In genomic region chr1:114075082-114075481, GRCh38 we compare ENCODE assay signal across 21 cellular contexts.
A peak's percentile ranks its signal among the peaks of the same experiment; 100 is the strongest.
DNase-seq lines count a peak whose midpoint lies in the region; ATAC-seq, FAIRE-seq and TF ChIP-seq lines count a peak whose summit lies in the region.
"Had no signal": no experiment of that assay in that cellular context is flagged by ENCODE, and none has a peak within 500 bp of the region (broad histone marks: within the 10 kb centered on the region; RNA-seq: fewer than 3 reads in every experiment).

No MANE protein-coding gene starts in this region.

- no peak overlapping the region for H3K4me3 ChIP-seq in HUES48 (ENCODE audit: low read depth, low read length)
- H3K4me3 ChIP-seq in GM12878 = no peak overlapping the region
- H3K4me3 ChIP-seq: SK-N-MC had no signal

- ATAC-seq in GM12878 (no peak), GM19455 (IDR thresholded peaks at IDR 0.05; ENCODE audit: unreplicated experiment) (no peak)
- ATAC-seq: T-cell had no signal

- no peak for TF ChIP-seq EP300 in GM12878 (IDR thresholded peaks at IDR 0.05; ENCODE audit: borderline replicate concordance in 1 of 2, control insufficient read depth in 1 of 2, low read depth in 2 of 2, low read length in 2 of 2)

- no peak for FAIRE-seq in GM12878 (lab: Jason Lieb, UNC)
- FAIRE-seq: RCC 7860 had no signal

- no peak for TF ChIP-seq RAD21 in GM12878 (IDR thresholded peaks at IDR 0.05; ENCODE audit: insufficient read depth, low read depth, low read length)

- BruUV-seq in GM12878 (replicated peaks; lab: Mats Ljungman, UMichigan) = no TSS peak

- H3K4me1 Mint-ChIP-seq in nephron progenitor cell (peaks cover 47% of the 10 kb centered on the region), mesothelial cell of epicardium (no peaks in the 10 kb centered on the region)
- H3K4me1 Mint-ChIP-seq: IgD-negative memory B cell, T-cell had no signal

- H3K27ac ChIP-seq in HUES48 (ENCODE audit: low read depth, low read length) (peak overlapping the region; percentile 89), GM12878 (ENCODE audit: control insufficient read depth, insufficient read depth) (no peak overlapping the region)
- H3K27ac ChIP-seq: SK-N-MC had no signal

- SMC1A ChIA-PET in GM12878 (lab: Charles Lee; ENCODE audit: uncharacterized antibody, unreplicated experiment) = interaction anchor here (0.8 to 1.6 kb wide), 9 partner anchors 9 to 208 kb away, joined by 3 to 5 read pairs (median 4); partner anchors contain the start of gene OLFML3

- in situ Hi-C loops in GM12878 (cut with MboI) = no loop called here

- RAD21 ChIA-PET in GM12878 (lab: Charles Lee; ENCODE audit: unreplicated experiment) = interaction anchor here (0.6 to 1.8 kb wide), 6 partner anchors 17 to 1440 kb away, joined by 3 to 5 read pairs (median 4); partner anchors contain the start of genes HIPK1 and OLFML3

- TF ChIP-seq CTCF in GM12878 (IDR thresholded peaks at IDR 0.05 in 2 of 3, conservative IDR thresholded peaks at IDR 0.05 in 1 of 3; ENCODE audit: control insufficient read depth in 2 of 3, extremely low read depth in 1 of 3, insufficient read depth in 1 of 3, low read depth in 3 of 3, low read length in 3 of 3) = no peak
- no peak for TF ChIP-seq CTCF in nephron progenitor cell (IDR thresholded peaks at IDR 0.05)
- no peak for TF ChIP-seq CTCF in mesothelial cell of epicardium (IDR thresholded peaks at IDR 0.05; ENCODE audit: unreplicated experiment)

- H3K4me3 Mint-ChIP-seq in nephron progenitor cell = no peak overlapping the region
- H3K4me3 Mint-ChIP-seq in mesothelial cell of epicardium = no peak overlapping the region
- H3K4me3 Mint-ChIP-seq: CD4-positive, alpha-beta memory T cell; HFFc6; T-cell had no signal

- no peaks in the 10 kb centered on the region for H4K20me1 ChIP-seq in GM12878 (ENCODE audit: control insufficient read depth, insufficient read depth)

- CTCF ChIA-PET in GM12878 (lab: Yijun Ruan, JAX) = interaction anchor here (0.7 to 2.1 kb wide), 7 partner anchors 12 to 208 kb away, joined by 3 to 10 read pairs (median 4); partner anchors contain the start of gene OLFML3

- H3K9ac ChIP-seq in HUES48 (ENCODE audit: low read depth, low read length) (no peak overlapping the region), GM12878 (ENCODE audit: control insufficient read depth, insufficient read depth, low read length) (no peak overlapping the region)

- H3K4me1 ChIP-seq in HUES48 (ENCODE audit: control insufficient read depth, insufficient read depth, low read length) (peaks cover 41% of the 10 kb centered on the region), GM12878 (ENCODE audit: control insufficient read depth, insufficient read depth, low read length) (peaks cover 9% of the 10 kb centered on the region; the same call in 1 of the 2 replicates)

- peaks cover 26% of the 10 kb centered on the region for H3K9me3 ChIP-seq in HUES48 (ENCODE audit: control insufficient read depth, insufficient read depth, low read length)
- H3K9me3 ChIP-seq in GM12878 (replicated peaks; ENCODE audit: control insufficient read depth, insufficient read depth, low read length) = peaks cover 9% of the 10 kb centered on the region

- intact Hi-C loops in GM12878 (cut with micrococcal nuclease; ENCODE audit: unreplicated experiment) = no loop called here

- no peak for TF ChIP-seq POLR2A in GM12878 (IDR thresholded peaks at IDR 0.05; ENCODE audit: low read depth, low read length)

- peaks cover 18% of the 10 kb centered on the region for H3K36me3 Mint-ChIP-seq in nephron progenitor cell (ENCODE audit: low read depth)
- no peaks in the 10 kb centered on the region for H3K36me3 Mint-ChIP-seq in mesothelial cell of epicardium
- H3K36me3 Mint-ChIP-seq: IgD-negative memory B cell, T-cell had no signal

- no peaks in the 10 kb centered on the region for H3K79me2 ChIP-seq in GM12878 (ENCODE audit: control insufficient read depth, insufficient read depth, low read length)

- no peak overlapping the region for H3K4me2 ChIP-seq in GM12878 (ENCODE audit: control insufficient read depth, insufficient read depth)

- WGBS in GM12878 (ENCODE audit: insufficient coverage, insufficient replicate concordance, low lambda C conversion rate, missing lambda C conversion rate) = 85% methylated on average over 2 of the region's 2 CpGs

- H3K27me3 ChIP-seq in HUES48 (ENCODE audit: control insufficient read depth, insufficient read depth, low read length) (no peaks in the 10 kb centered on the region), GM12878 (replicated peaks in 1 of 2; ENCODE audit: control insufficient read depth in 2 of 2, insufficient read depth in 2 of 2, low read length in 1 of 2) (no peaks in the 10 kb centered on the region)

- H3K27ac Mint-ChIP-seq in nephron progenitor cell (peak overlapping the region; percentile 41), mesothelial cell of epicardium (no peak overlapping the region)
- H3K27ac Mint-ChIP-seq: CD4-positive, alpha-beta memory T cell; HFFc6; IgD-negative memory B cell; T-cell had no signal

- H3K9me3 Mint-ChIP-seq in nephron progenitor cell (peaks cover 37% of the 10 kb centered on the region), mesothelial cell of epicardium (peaks cover 19% of the 10 kb centered on the region)

- H3K27me3 Mint-ChIP-seq in nephron progenitor cell (ENCODE audit: low read depth, poor library complexity) (peaks cover 7% of the 10 kb centered on the region), mesothelial cell of epicardium (ENCODE audit: low read depth) (peaks cover 6% of the 10 kb centered on the region)

- no peaks in the 10 kb centered on the region; the same call in 1 of the 2 replicates for H3K36me3 ChIP-seq in HUES48 (ENCODE audit: control insufficient read depth, insufficient read depth, low read length)
- H3K36me3 ChIP-seq in GM12878 (ENCODE audit: control insufficient read depth in 2 of 2, insufficient read depth in 2 of 2, low read length in 1 of 2) = no peaks in the 10 kb centered on the region

- H2AFZ ChIP-seq in GM12878 (ENCODE audit: control insufficient read depth, low read depth, low read length) = no peak overlapping the region; the same call in 1 of the 2 replicates

- peak; percentile 24 for DNase-seq in NCI-H2029 treated with DMSO at 0.1 percent for 48 hours (lab: John Stamatoyannopoulos, UW)
- no peak for DNase-seq in NCI-H2029 (lab: John Stamatoyannopoulos, UW)
- no peak for DNase-seq in GM12878 (ENCODE audit: low read depth, low spot score)
- DNase-seq in nephron progenitor cell = no peak
- no peak for DNase-seq in mesothelial cell of epicardium (ENCODE audit: low spot score in 2 of 2, unreplicated experiment in 2 of 2)
- no peak for DNase-seq in activated T-cell treated with anti-CD3 and anti-CD28 coated beads for 4 hours
- DNase-seq: Calu3; CD4-positive, alpha-beta memory T cell; DMS79; GOT3; HFFc6; MV-4-11; NCI-H2081 treated with DMSO at 0.1 percent for 48 hours; NCI-H774; Right ventricle myocardium superior; T-cell had no signal

- POLR2A ChIA-PET in GM12878 (lab: Charles Lee) = no interaction called here

TF ChIP-seq in GM12878, 131 proteins besides CTCF, POLR2A, EP300 and RAD21:
- TF ChIP-seq LARP7 (IDR thresholded peaks at IDR 0.05) (0 out of 2 replicates have a peak, but pooled peaks have one; percentile 30), RUNX3 (IDR thresholded peaks at IDR 0.05; ENCODE audit: low read length) (0 out of 2 replicates have a peak, but pooled peaks have one; percentile 12), BCL11A (IDR thresholded peaks at IDR 0.05; ENCODE audit: low read depth, low read length) (no peak)
